ENCODE assay signal across 9 cellular contexts in genomic region chr21:34933609-34934345, GRCh38.
DNase-seq lines count a peak whose midpoint lies in the region; ATAC-seq, FAIRE-seq and TF ChIP-seq lines count a peak whose summit lies in the region.
"Had no signal": no experiment of that assay in that cellular context is flagged by ENCODE, and none has a peak within 500 bp of the region (broad histone marks: within the 10 kb centered on the region; RNA-seq: fewer than 3 reads in every experiment).

No MANE protein-coding gene starts in this region.

- H3K27me3 ChIP-seq in bronchial epithelial cell (ENCODE audit: control insufficient read depth, insufficient read depth, low read length), result no peaks in the 10 kb centered on the region
- no peaks in the 10 kb centered on the region for H3K27me3 ChIP-seq in thymus (ENCODE audit: control insufficient read depth, insufficient read depth)
- H3K27me3 ChIP-seq: gastrocnemius medialis had no signal

- peak; percentile 17 for DNase-seq in activated naive CD4-positive, alpha-beta T cell treated with Interleukin-2 at 50 U/mL for 16 hours
- DNase-seq in activated naive CD4-positive, alpha-beta T cell (lab: John Stamatoyannopoulos, UW), result no peak
- DNase-seq in MV-4-11 (lab: John Stamatoyannopoulos, UW) (peak; percentile 57), bronchial epithelial cell (ENCODE audit: low read depth) (no peak), DMS153 (lab: John Stamatoyannopoulos, UW) (no peak), ecto neural progenitor cell (ENCODE audit: low spot score) (no peak)
- DNase-seq: gastrocnemius medialis had no signal

- H3K4me1 ChIP-seq in thymus (ENCODE audit: control insufficient read depth, insufficient read depth, low read length), result peaks cover 35% of the 10 kb centered on the region
- H3K4me1 ChIP-seq: gastrocnemius medialis had no signal

- H3K27ac ChIP-seq in thymus (ENCODE audit: low read depth), result peak overlapping the region; percentile 90
- H3K27ac ChIP-seq: gastrocnemius medialis had no signal

- FAIRE-seq in bronchial epithelial cell (lab: Jason Lieb, UNC), result peak; percentile 73

- no peak for ATAC-seq in GM18517 (IDR thresholded peaks at IDR 0.05; ENCODE audit: unreplicated experiment)
- ATAC-seq: gastrocnemius medialis had no signal

- H3K36me3 ChIP-seq in bronchial epithelial cell (ENCODE audit: control insufficient read depth, insufficient read depth, low read length), result no peaks in the 10 kb centered on the region
- no peaks in the 10 kb centered on the region for H3K36me3 ChIP-seq in thymus (ENCODE audit: control insufficient read depth, insufficient read depth)
- H3K36me3 ChIP-seq: gastrocnemius medialis had no signal

- WGBS in thymus, result 60% methylated on average over 3 of the region's 3 CpGs

- H3K4me3 ChIP-seq in bronchial epithelial cell (ENCODE audit: low read depth, low read length), result no peak overlapping the region
- peak overlapping the region; percentile 19 for H3K4me3 ChIP-seq in thymus (ENCODE audit: low read length)
- H3K4me3 ChIP-seq: gastrocnemius medialis had no signal

- no peak for TF ChIP-seq CTCF in bronchial epithelial cell (IDR thresholded peaks at IDR 0.05; ENCODE audit: insufficient read depth, low read length, severe bottlenecking)

- H3K9me3 ChIP-seq in thymus (ENCODE audit: control insufficient read depth), result no peaks in the 10 kb centered on the region
- H3K9me3 ChIP-seq: gastrocnemius medialis had no signal

Comparison
In these comparisons a context has a peak if more than half of its experiments do, and no peak if none do; other contexts are left out.
1. DNase-seq: peak in activated naive CD4-positive, alpha-beta T cell treated with Interleukin-2 at 50 U/mL for 16 hours (single experiment) and MV-4-11 (single experiment); none in activated naive CD4-positive, alpha-beta T cell (0 of 4), bronchial epithelial cell (single experiment), DMS153 (single experiment) and ecto neural progenitor cell (single experiment).